Comparison of ENCODE assay signal across 16 cellular contexts in genomic region chr6:111291334-111291705, GRCh38.
DNase-seq lines count a peak whose midpoint lies in the region; ATAC-seq and TF ChIP-seq lines count a peak whose summit lies in the region.
"Had no signal": no experiment of that assay in that cellular context is flagged by ENCODE, and none has a peak within 500 bp of the region (broad histone marks: within the 10 kb centered on the region; RNA-seq: fewer than 3 reads in every experiment).

No MANE protein-coding gene starts in this region.

- no peaks in the 10 kb centered on the region for H3K27me3 ChIP-seq in OCI-LY3 (ENCODE audit: low read depth, low read length)
- H3K27me3 ChIP-seq: ascending aorta, dorsolateral prefrontal cortex, pancreas, transverse colon had no signal

- peaks cover 12% of the 10 kb centered on the region for H3K36me3 Mint-ChIP-seq in activated CD8-positive, alpha-beta T cell treated with anti-CD3 and anti-CD28 coated beads for 36 hours (ENCODE audit: low read depth)
- H3K36me3 Mint-ChIP-seq in activated CD8-positive, alpha-beta T cell treated with anti-CD3 and anti-CD28 coated beads, Interleukin-2, amount 10 ng/mL, durations not matched to agents 7 days and 5 days (ENCODE audit: low read depth) = peaks cover 9% of the 10 kb centered on the region
- peaks cover 17 to 46% of the 10 kb centered on the region in 2 donors for H3K36me3 Mint-ChIP-seq in stimulated activated naive B cell treated with anti-CD40 and anti-IgM and Interleukin-4, amounts not matched to agents 10 μg/mL and 1 μg/mL and 100 μg/mL, for 72 hours

- no peak overlapping the region for H3K27ac ChIP-seq in OCI-LY3 (ENCODE audit: low read length)
- H3K27ac ChIP-seq: A549, ascending aorta, pancreas, transverse colon, WERI-Rb-1 had no signal

- H4K20me1 ChIP-seq in OCI-LY3 (ENCODE audit: insufficient read depth, low read length) = no peaks in the 10 kb centered on the region

- peaks cover 12% of the 10 kb centered on the region for H3K4me1 ChIP-seq in OCI-LY3 (ENCODE audit: low read length)
- H3K4me1 ChIP-seq: A549, ascending aorta, Caco-2, pancreas had no signal

- TF ChIP-seq CTCF in activated CD8-positive, alpha-beta T cell treated with anti-CD3 and anti-CD28 coated beads for 36 hours (IDR thresholded peaks at IDR 0.05) = no peak
- TF ChIP-seq CTCF in OCI-LY3 (IDR thresholded peaks at IDR 0.05; ENCODE audit: low read depth, low read length) = no peak

- 0 out of 2 replicates have a peak, but pooled peaks cover 5% of the 10 kb centered on the region for H3K79me2 ChIP-seq in OCI-LY3 (ENCODE audit: low read length)

- POLR2A ChIA-PET in activated CD8-positive, alpha-beta T cell treated with anti-CD3 and anti-CD28 coated beads for 36 hours (lab: Charles Lee) = no interaction called here
- POLR2A ChIA-PET in activated CD8-positive, alpha-beta T cell treated with anti-CD3 and anti-CD28 coated beads, Interleukin-2, amount 10 ng/mL, durations not matched to agents 7 days and 5 days (lab: Charles Lee) = no interaction called here

- peak; percentile 48 for ATAC-seq in activated CD8-positive, alpha-beta T cell treated with anti-CD3 and anti-CD28 coated beads for 36 hours
- ATAC-seq in activated CD8-positive, alpha-beta T cell treated with anti-CD3 and anti-CD28 coated beads, Interleukin-2, amount 10 ng/mL, durations not matched to agents 7 days and 5 days = no peak
- peak; percentile 24 for ATAC-seq in HG02798 (IDR thresholded peaks at IDR 0.05; ENCODE audit: poor library complexity, unreplicated experiment)
- ATAC-seq in stimulated activated naive B cell treated with anti-CD40 and anti-IgM and Interleukin-4, amounts not matched to agents 10 μg/mL and 1 μg/mL and 100 μg/mL, for 72 hours (replicated peaks) = peak; percentile 16 to 45
- ATAC-seq: HCT116 had no signal

- no peaks in the 10 kb centered on the region for H3K9me3 Mint-ChIP-seq in activated CD8-positive, alpha-beta T cell treated with anti-CD3 and anti-CD28 coated beads for 36 hours
- no peaks in the 10 kb centered on the region for H3K9me3 Mint-ChIP-seq in activated CD8-positive, alpha-beta T cell treated with anti-CD3 and anti-CD28 coated beads, Interleukin-2, amount 10 ng/mL, durations not matched to agents 7 days and 5 days (ENCODE audit: insufficient read depth)
- H3K9me3 Mint-ChIP-seq in stimulated activated naive B cell treated with anti-CD40 and anti-IgM and Interleukin-4, amounts not matched to agents 10 μg/mL and 1 μg/mL and 100 μg/mL, for 72 hours = no peaks in the 10 kb centered on the region

- no peak overlapping the region for H2AFZ ChIP-seq in OCI-LY3 (ENCODE audit: low read depth, low read length)

- DNase-seq in activated CD8-positive, alpha-beta T cell treated with anti-CD3 and anti-CD28 coated beads for 36 hours = no peak
- DNase-seq in activated CD8-positive, alpha-beta T cell treated with anti-CD3 and anti-CD28 coated beads, Interleukin-2, amount 10 ng/mL, durations not matched to agents 7 days and 5 days = no peak
- DNase-seq in stimulated activated naive B cell treated with anti-CD40 and anti-IgM and Interleukin-4, amounts not matched to agents 10 μg/mL and 1 μg/mL and 100 μg/mL, for 72 hours = no peak
- DNase-seq in GM03348 (ENCODE audit: low spot score) = no peak
- DNase-seq in NCI-H524 (lab: John Stamatoyannopoulos, UW) = no peak
- no peak for DNase-seq in NCI-H1417 treated with DMSO at 0.1 percent for 48 hours (lab: John Stamatoyannopoulos, UW)
- DNase-seq: Caco-2, pancreas, transverse colon, WERI-Rb-1 had no signal

- no peak overlapping the region for H3K4me3 Mint-ChIP-seq in activated CD8-positive, alpha-beta T cell treated with anti-CD3 and anti-CD28 coated beads for 36 hours
- no peak overlapping the region for H3K4me3 Mint-ChIP-seq in activated CD8-positive, alpha-beta T cell treated with anti-CD3 and anti-CD28 coated beads, Interleukin-2, amount 10 ng/mL, durations not matched to agents 7 days and 5 days
- H3K4me3 Mint-ChIP-seq in stimulated activated naive B cell treated with anti-CD40 and anti-IgM and Interleukin-4, amounts not matched to agents 10 μg/mL and 1 μg/mL and 100 μg/mL, for 72 hours = no peak overlapping the region

- CTCF ChIA-PET in activated CD8-positive, alpha-beta T cell treated with anti-CD3 and anti-CD28 coated beads for 36 hours (lab: Charles Lee) = interaction anchor here (1.4 kb wide), 1 partner anchor 12 kb away, joined by 3 read pairs; no protein-coding TSS in a partner anchor
- CTCF ChIA-PET in activated CD8-positive, alpha-beta T cell treated with anti-CD3 and anti-CD28 coated beads, Interleukin-2, amount 10 ng/mL, durations not matched to agents 7 days and 5 days (lab: Charles Lee) = interaction anchor here (1.8 kb wide), 1 partner anchor 32 kb away, joined by 4 read pairs; a partner anchor contains a TSS

- intact Hi-C loops in activated CD8-positive, alpha-beta T cell treated with anti-CD3 and anti-CD28 coated beads for 36 hours (cut with micrococcal nuclease) = no loop called here

- H3K4me3 ChIP-seq in OCI-LY3 (ENCODE audit: low read length) = no peak overlapping the region
- H3K4me3 ChIP-seq: A549, ascending aorta, dorsolateral prefrontal cortex, pancreas, transverse colon had no signal

- H3K9ac ChIP-seq in OCI-LY3 (ENCODE audit: low read length) = no peak overlapping the region

- H3K4me1 Mint-ChIP-seq in activated CD8-positive, alpha-beta T cell treated with anti-CD3 and anti-CD28 coated beads for 36 hours (ENCODE audit: low read depth) = peaks cover 20% of the 10 kb centered on the region
- peaks cover 29% of the 10 kb centered on the region for H3K4me1 Mint-ChIP-seq in activated CD8-positive, alpha-beta T cell treated with anti-CD3 and anti-CD28 coated beads, Interleukin-2, amount 10 ng/mL, durations not matched to agents 7 days and 5 days (ENCODE audit: low read depth)
- H3K4me1 Mint-ChIP-seq in stimulated activated naive B cell treated with anti-CD40 and anti-IgM and Interleukin-4, amounts not matched to agents 10 μg/mL and 1 μg/mL and 100 μg/mL, for 72 hours = peaks cover 13 to 25% of the 10 kb centered on the region in 2 donors

- no peak overlapping the region for H3K27ac Mint-ChIP-seq in activated CD8-positive, alpha-beta T cell treated with anti-CD3 and anti-CD28 coated beads for 36 hours
- no peak overlapping the region for H3K27ac Mint-ChIP-seq in activated CD8-positive, alpha-beta T cell treated with anti-CD3 and anti-CD28 coated beads, Interleukin-2, amount 10 ng/mL, durations not matched to agents 7 days and 5 days
- peak overlapping the region; percentile 31 for H3K27ac Mint-ChIP-seq in stimulated activated naive B cell treated with anti-CD40 and anti-IgM and Interleukin-4, amounts not matched to agents 10 μg/mL and 1 μg/mL and 100 μg/mL, for 72 hours

- peak overlapping the region; percentile 59 for H3K4me2 ChIP-seq in OCI-LY3 (ENCODE audit: low read length)
- H3K4me2 ChIP-seq: A549 had no signal

- H3K36me3 ChIP-seq in OCI-LY3 (replicated peaks; ENCODE audit: low read depth, low read length) = peaks cover 9% of the 10 kb centered on the region
- H3K36me3 ChIP-seq: ascending aorta, pancreas, WERI-Rb-1 had no signal

- no peaks in the 10 kb centered on the region for H3K27me3 Mint-ChIP-seq in activated CD8-positive, alpha-beta T cell treated with anti-CD3 and anti-CD28 coated beads for 36 hours
- no peaks in the 10 kb centered on the region for H3K27me3 Mint-ChIP-seq in activated CD8-positive, alpha-beta T cell treated with anti-CD3 and anti-CD28 coated beads, Interleukin-2, amount 10 ng/mL, durations not matched to agents 7 days and 5 days (ENCODE audit: low read depth)
- no peaks in the 10 kb centered on the region for H3K27me3 Mint-ChIP-seq in stimulated activated naive B cell treated with anti-CD40 and anti-IgM and Interleukin-4, amounts not matched to agents 10 μg/mL and 1 μg/mL and 100 μg/mL, for 72 hours

- no peaks in the 10 kb centered on the region for H3K9me3 ChIP-seq in OCI-LY3 (ENCODE audit: insufficient read depth, low read length)
- H3K9me3 ChIP-seq: A549, ascending aorta, Caco-2, pancreas, transverse colon had no signal
